7 cellular contexts compared by ENCODE assay signal in genomic region chr19:17951151-17952040, GRCh38.
DNase-seq lines count a peak whose midpoint lies in the region; ATAC-seq, FAIRE-seq and TF ChIP-seq lines count a peak whose summit lies in the region.

No MANE protein-coding gene starts in this region.

- H3K9me3 ChIP-seq in tibial artery: no peaks in the 10 kb centered on the region

- TF ChIP-seq CTCF in nephron (IDR thresholded peaks at IDR 0.05; ENCODE audit: unreplicated experiment in 3 of 3): no peak
- no peak for TF ChIP-seq CTCF in tibial artery (IDR thresholded peaks at IDR 0.05)

- H3K27me3 ChIP-seq in tibial artery: peaks cover 3 to 77% of the 10 kb centered on the region in 2 donors

- peaks cover 41% of the 10 kb centered on the region for H3K4me1 Mint-ChIP-seq in activated naive CD8-positive, alpha-beta T cell (ENCODE audit: low read depth)
- H3K4me1 Mint-ChIP-seq in nephron: peaks cover 35% of the 10 kb centered on the region

- H3K4me3 Mint-ChIP-seq in activated naive CD8-positive, alpha-beta T cell: peak overlapping the region; percentile 38
- H3K4me3 Mint-ChIP-seq in nephron: peak overlapping the region; percentile 69 to 81 (median 74)

- H3K4me3 ChIP-seq in tibial artery: no peak overlapping the region

- H3K27ac ChIP-seq in tibial artery: no peak overlapping the region

- H3K4me1 ChIP-seq in tibial artery: peaks cover 0 to 59% (median 48%) of the 10 kb centered on the region in 4 donors

- H3K9me3 Mint-ChIP-seq in activated naive CD8-positive, alpha-beta T cell (ENCODE audit: low read depth): no peaks in the 10 kb centered on the region
- H3K9me3 Mint-ChIP-seq in nephron: no peaks in the 10 kb centered on the region

- peaks cover 17% of the 10 kb centered on the region for H3K27me3 Mint-ChIP-seq in activated naive CD8-positive, alpha-beta T cell
- H3K27me3 Mint-ChIP-seq in nephron (ENCODE audit: low read depth): peaks cover 56% of the 10 kb centered on the region

- no peaks in the 10 kb centered on the region for H3K36me3 Mint-ChIP-seq in activated naive CD8-positive, alpha-beta T cell
- H3K36me3 Mint-ChIP-seq in nephron (ENCODE audit: low read depth): no peaks in the 10 kb centered on the region

- peak; percentile 77 for DNase-seq in DMS79 (lab: John Stamatoyannopoulos, UW)
- DNase-seq in H54 (ENCODE audit: insufficient read length, low spot score): peak; percentile 26
- DNase-seq in superior temporal gyrus (ENCODE audit: extremely low spot score): no peak
- no peak for DNase-seq in tibial artery

- no peak overlapping the region for H3K27ac Mint-ChIP-seq in activated naive CD8-positive, alpha-beta T cell
- H3K27ac Mint-ChIP-seq in nephron: peak overlapping the region in 1 of 3 experiments; percentile 91

- no peaks in the 10 kb centered on the region for H3K36me3 ChIP-seq in tibial artery

- ATAC-seq in GM19467 (IDR thresholded peaks at IDR 0.05; ENCODE audit: unreplicated experiment): no peak

- TF ChIP-seq POLR2A in H54 (IDR thresholded peaks at IDR 0.05; ENCODE audit: low read depth, low read length): no peak

- no peak for FAIRE-seq in H54 (lab: Jason Lieb, UNC)

- intact Hi-C loops in tibial artery (cut with DNase I; ENCODE audit: low total_unique reads): no loop called here

Comparison
In these comparisons a context has a peak if more than half of its experiments do, and no peak if none do; other contexts are left out.
1. DNase-seq: peak in DMS79 (single experiment) and H54 (single experiment); none in superior temporal gyrus (single experiment) and tibial artery (0 of 2).